ENCODE assay signal across 1 cellular context in genomic region chrX:108312938-108313337, GRCh38.
TF ChIP-seq lines count a peak whose summit lies in the region.

No MANE protein-coding gene starts in this region.

TF ChIP-seq in HepG2, 621 proteins besides CTCF, POLR2A, EP300 and RAD21 (continued from another document):
- no peak for TF ChIP-seq PRDM4 (CRISPR knock-in tag; IDR thresholded peaks at IDR 0.05; ENCODE audit: borderline replicate concordance)
- TF ChIP-seq ZNF547 (CRISPR knock-in tag; IDR thresholded peaks at IDR 0.05): no peak
- TF ChIP-seq ZBTB40 (IDR thresholded peaks at IDR 0.05): no peak
- no peak for TF ChIP-seq ZBTB40 (CRISPR knock-in tag; IDR thresholded peaks at IDR 0.05)
- TF ChIP-seq TEF (CRISPR knock-in tag; IDR thresholded peaks at IDR 0.05): no peak
- no peak for TF ChIP-seq ZNF124 (CRISPR knock-in tag; IDR thresholded peaks at IDR 0.05)
- TF ChIP-seq ZBTB39 (CRISPR knock-in tag; IDR thresholded peaks at IDR 0.05): no peak
TF ChIP-seq in HepG2: peak in this region for 0.
